ENCODE assay signal across 1 cellular context in genomic region chr6:73710948-73711347, GRCh38.
TF ChIP-seq lines count a peak whose summit lies in the region.

No MANE protein-coding gene starts in this region.

TF ChIP-seq in HCT116, 20 proteins besides CTCF, POLR2A, EP300 and RAD21 (continued from another document):
- TF ChIP-seq REST (IDR thresholded peaks at IDR 0.05; ENCODE audit: low read depth), result no peak
- no peak for TF ChIP-seq JUND (IDR thresholded peaks at IDR 0.05)
- no peak for TF ChIP-seq EZH2 (IDR thresholded peaks at IDR 0.05)
- TF ChIP-seq TCF7L2 (IDR thresholded peaks at IDR 0.05; ENCODE audit: borderline replicate concordance, extremely low read depth, insufficient read depth, insufficient read length), result no peak
- no peak for TF ChIP-seq CEBPB (IDR thresholded peaks at IDR 0.05; ENCODE audit: low read depth)
- TF ChIP-seq ZNF274 (IDR thresholded peaks at IDR 0.05; ENCODE audit: low read depth, low read length), result no peak
- TF ChIP-seq MAX (IDR thresholded peaks at IDR 0.05), result no peak
- no peak for TF ChIP-seq ELF1 (IDR thresholded peaks at IDR 0.05; ENCODE audit: borderline replicate concordance, low read depth)
- TF ChIP-seq EZH2phosphoT487 (IDR thresholded peaks at IDR 0.05; ENCODE audit: borderline replicate concordance), result no peak
